In genomic region chr10:5234106-5234877, GRCh38 we compare ENCODE assay signal across 1 cellular context.
TF ChIP-seq lines count a peak whose summit lies in the region.

No MANE protein-coding gene starts in this region.

TF ChIP-seq in HepG2, 621 proteins besides CTCF, POLR2A, EP300 and RAD21 (continued from another document and continues in another):
- 0 out of 2 replicates have a peak, but pooled peaks have one; percentile 38 for TF ChIP-seq DPF2 (CRISPR knock-in tag; IDR thresholded peaks at IDR 0.05; ENCODE audit: borderline replicate concordance, low read depth)
- peak; percentile 73 for TF ChIP-seq NR2C2 (CRISPR knock-in tag; IDR thresholded peaks at IDR 0.05; ENCODE audit: borderline replicate concordance)
- TF ChIP-seq MXD1 (CRISPR knock-in tag; IDR thresholded peaks at IDR 0.05): no peak
- TF ChIP-seq ZNF367 (CRISPR knock-in tag; IDR thresholded peaks at IDR 0.05; ENCODE audit: borderline replicate concordance): no peak
- TF ChIP-seq ZSCAN9 (CRISPR knock-in tag; IDR thresholded peaks at IDR 0.05; ENCODE audit: borderline replicate concordance): peak; percentile 73; the same call in 1 of the 2 replicates
- peak; percentile 50; the same call in 1 of the 2 replicates for TF ChIP-seq MIER2 (CRISPR knock-in tag; IDR thresholded peaks at IDR 0.05)
- no peak for TF ChIP-seq MYC (CRISPR knock-in tag; IDR thresholded peaks at IDR 0.05; ENCODE audit: borderline replicate concordance)
- no peak for TF ChIP-seq POLR2AphosphoS5 (IDR thresholded peaks at IDR 0.05; ENCODE audit: low read depth, low read length)
- TF ChIP-seq NFATC3 (CRISPR knock-in tag; IDR thresholded peaks at IDR 0.05): no peak
- TF ChIP-seq ZNF225 (CRISPR knock-in tag; IDR thresholded peaks at IDR 0.05): no peak
- no peak for TF ChIP-seq DDIT3 (CRISPR knock-in tag; IDR thresholded peaks at IDR 0.05)
- TF ChIP-seq ZBTB1 (CRISPR knock-in tag; IDR thresholded peaks at IDR 0.05; ENCODE audit: borderline replicate concordance): no peak
- no peak for TF ChIP-seq ZNF143 (CRISPR knock-in tag; IDR thresholded peaks at IDR 0.05)
- no peak for TF ChIP-seq TAF1 (CRISPR knock-in tag; IDR thresholded peaks at IDR 0.05)
- TF ChIP-seq ZBTB7A (CRISPR knock-in tag; IDR thresholded peaks at IDR 0.05): no peak
- TF ChIP-seq ZNF430 (CRISPR knock-in tag; IDR thresholded peaks at IDR 0.05): peak; percentile 73
- TF ChIP-seq ZNF30 (CRISPR knock-in tag; IDR thresholded peaks at IDR 0.05): no peak
- TF ChIP-seq GABPA (IDR thresholded peaks at IDR 0.05; ENCODE audit: low read depth, low read length): no peak
- TF ChIP-seq GABPA (CRISPR knock-in tag; IDR thresholded peaks at IDR 0.05; ENCODE audit: low read depth): peak; percentile 32; the same call in 1 of the 2 replicates
- 0 out of 2 replicates have a peak, but pooled peaks have one; percentile 66 for TF ChIP-seq THAP11 (CRISPR knock-in tag; IDR thresholded peaks at IDR 0.05)
- TF ChIP-seq ZNF292 (CRISPR knock-in tag; IDR thresholded peaks at IDR 0.05; ENCODE audit: borderline replicate concordance, low read depth): peak; percentile 80; the same call in 1 of the 2 replicates
- TF ChIP-seq TFAP4 (IDR thresholded peaks at IDR 0.05; ENCODE audit: borderline replicate concordance, low read depth): peak; percentile 73
- peak; percentile 50; the same call in 1 of the 2 replicates for TF ChIP-seq GABPB1 (CRISPR knock-in tag; IDR thresholded peaks at IDR 0.05)
- peak; percentile 26; the same call in 1 of the 2 replicates for TF ChIP-seq MAFF (IDR thresholded peaks at IDR 0.05; ENCODE audit: low read depth, low read length)
- TF ChIP-seq POGK (CRISPR knock-in tag; conservative IDR thresholded peaks at IDR 0.05): no peak
- peak; percentile 71; the same call in 1 of the 2 replicates for TF ChIP-seq TFDP1 (CRISPR knock-in tag; IDR thresholded peaks at IDR 0.05; ENCODE audit: borderline replicate concordance)
- TF ChIP-seq ZNF574 (CRISPR knock-in tag; IDR thresholded peaks at IDR 0.05): peak; percentile 63; the same call in 1 of the 2 replicates
- TF ChIP-seq HNRNPH1 (optimal IDR thresholded peaks at IDR 0.05; ENCODE audit: low read depth, low read length): no peak
- no peak for TF ChIP-seq YY1 (IDR thresholded peaks at IDR 0.05; ENCODE audit: insufficient read depth, insufficient replicate concordance, low read depth, low read length)
- no peak for TF ChIP-seq LRRFIP1 (CRISPR knock-in tag; conservative IDR thresholded peaks at IDR 0.05)
- TF ChIP-seq SOX5 (CRISPR knock-in tag; IDR thresholded peaks at IDR 0.05; ENCODE audit: borderline replicate concordance): peak; percentile 68; the same call in 1 of the 2 replicates
- TF ChIP-seq KAT8 (CRISPR knock-in tag; IDR thresholded peaks at IDR 0.05): peak; percentile 63
- peak; percentile 79; the same call in 1 of the 2 replicates for TF ChIP-seq ZNF788 (CRISPR knock-in tag; IDR thresholded peaks at IDR 0.05; ENCODE audit: borderline replicate concordance)
- peak; percentile 41; the same call in 1 of the 2 replicates for TF ChIP-seq ZKSCAN8 (CRISPR knock-in tag; IDR thresholded peaks at IDR 0.05; ENCODE audit: borderline replicate concordance)
- no peak for TF ChIP-seq MAFG (CRISPR knock-in tag; IDR thresholded peaks at IDR 0.05)
- TF ChIP-seq FOXC1 (CRISPR knock-in tag; IDR thresholded peaks at IDR 0.05; ENCODE audit: borderline replicate concordance): no peak
- TF ChIP-seq JUND (CRISPR knock-in tag; IDR thresholded peaks at IDR 0.05): peak; percentile 66; the same call in 1 of the 2 replicates
- 0 out of 2 replicates have a peak, but pooled peaks have one; percentile 36 for TF ChIP-seq ZBTB3 (CRISPR knock-in tag; IDR thresholded peaks at IDR 0.05; ENCODE audit: borderline replicate concordance, low read depth)
- no peak for TF ChIP-seq ZNF589 (CRISPR knock-in tag; conservative IDR thresholded peaks at IDR 0.05)
- TF ChIP-seq ZNF12 (CRISPR knock-in tag; IDR thresholded peaks at IDR 0.05): peak; percentile 94
- no peak for TF ChIP-seq ZNF562 (CRISPR knock-in tag; IDR thresholded peaks at IDR 0.05; ENCODE audit: borderline replicate concordance)
- no peak for TF ChIP-seq TAF15 (IDR thresholded peaks at IDR 0.05; ENCODE audit: low read depth, low read length, poor library complexity, severe bottlenecking)
- TF ChIP-seq ZNF34 (CRISPR knock-in tag; IDR thresholded peaks at IDR 0.05; ENCODE audit: borderline replicate concordance): peak; percentile 49; the same call in 1 of the 2 replicates
- no peak for TF ChIP-seq FOXK2 (IDR thresholded peaks at IDR 0.05)
- no peak for TF ChIP-seq PRPF4 (IDR thresholded peaks at IDR 0.05; ENCODE audit: low read depth, low read length, poor library complexity, severe bottlenecking)
- TF ChIP-seq XRCC5 (optimal IDR thresholded peaks at IDR 0.05; ENCODE audit: low read length): no peak
- no peak for TF ChIP-seq CCDC6 (CRISPR knock-in tag; IDR thresholded peaks at IDR 0.05)
- 0 out of 2 replicates have a peak, but pooled peaks have one; percentile 42 for TF ChIP-seq BORCS8-MEF2B (CRISPR knock-in tag; IDR thresholded peaks at IDR 0.05)
- no peak for TF ChIP-seq ZNF569 (CRISPR knock-in tag; IDR thresholded peaks at IDR 0.05; ENCODE audit: borderline replicate concordance)
- no peak; the same call in 1 of the 2 replicates for TF ChIP-seq ATF7 (IDR thresholded peaks at IDR 0.05)
- TF ChIP-seq ATF7 (CRISPR knock-in tag; IDR thresholded peaks at IDR 0.05): no peak; the same call in 1 of the 2 replicates
- no peak for TF ChIP-seq SMYD3 (CRISPR knock-in tag; IDR thresholded peaks at IDR 0.05)
- TF ChIP-seq ZNF280D (CRISPR knock-in tag; IDR thresholded peaks at IDR 0.05): peak; percentile 89
- no peak for TF ChIP-seq ZBTB26 (CRISPR knock-in tag; IDR thresholded peaks at IDR 0.05; ENCODE audit: borderline replicate concordance)
- TF ChIP-seq ATF2 (CRISPR knock-in tag; IDR thresholded peaks at IDR 0.05): peak; percentile 55; the same call in 1 of the 2 replicates
- TF ChIP-seq PHF21A (CRISPR knock-in tag; IDR thresholded peaks at IDR 0.05): no peak; the same call in 1 of the 2 replicates
